Comparison of ENCODE assay signal across 1 cellular context in the genomic region with DNA sequence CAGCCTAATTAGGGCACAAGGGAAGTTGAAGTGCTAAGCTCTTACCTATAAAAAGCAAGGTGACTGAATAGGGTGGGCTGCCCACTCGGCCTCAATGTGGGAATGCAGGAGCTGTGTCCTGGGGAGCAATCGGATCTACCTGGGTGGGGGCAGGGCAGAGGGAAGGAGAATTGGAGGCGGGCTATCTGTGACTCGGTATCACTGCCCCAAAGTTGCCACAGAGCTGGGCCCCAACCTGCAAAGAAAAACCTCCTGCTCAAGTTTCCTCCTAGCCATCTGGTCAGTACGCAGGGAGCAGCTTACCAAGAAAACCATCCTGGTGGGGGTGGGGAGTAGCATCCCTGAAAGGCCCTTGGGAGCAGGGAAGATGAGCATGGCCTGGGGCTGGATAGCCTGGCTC.
TF ChIP-seq lines count a peak whose summit lies in the region.

No MANE protein-coding gene starts in this region.

TF ChIP-seq in WTC11, 78 proteins besides CTCF, POLR2A, EP300 and RAD21 (continued from another document):
- TF ChIP-seq, protein P1, sequence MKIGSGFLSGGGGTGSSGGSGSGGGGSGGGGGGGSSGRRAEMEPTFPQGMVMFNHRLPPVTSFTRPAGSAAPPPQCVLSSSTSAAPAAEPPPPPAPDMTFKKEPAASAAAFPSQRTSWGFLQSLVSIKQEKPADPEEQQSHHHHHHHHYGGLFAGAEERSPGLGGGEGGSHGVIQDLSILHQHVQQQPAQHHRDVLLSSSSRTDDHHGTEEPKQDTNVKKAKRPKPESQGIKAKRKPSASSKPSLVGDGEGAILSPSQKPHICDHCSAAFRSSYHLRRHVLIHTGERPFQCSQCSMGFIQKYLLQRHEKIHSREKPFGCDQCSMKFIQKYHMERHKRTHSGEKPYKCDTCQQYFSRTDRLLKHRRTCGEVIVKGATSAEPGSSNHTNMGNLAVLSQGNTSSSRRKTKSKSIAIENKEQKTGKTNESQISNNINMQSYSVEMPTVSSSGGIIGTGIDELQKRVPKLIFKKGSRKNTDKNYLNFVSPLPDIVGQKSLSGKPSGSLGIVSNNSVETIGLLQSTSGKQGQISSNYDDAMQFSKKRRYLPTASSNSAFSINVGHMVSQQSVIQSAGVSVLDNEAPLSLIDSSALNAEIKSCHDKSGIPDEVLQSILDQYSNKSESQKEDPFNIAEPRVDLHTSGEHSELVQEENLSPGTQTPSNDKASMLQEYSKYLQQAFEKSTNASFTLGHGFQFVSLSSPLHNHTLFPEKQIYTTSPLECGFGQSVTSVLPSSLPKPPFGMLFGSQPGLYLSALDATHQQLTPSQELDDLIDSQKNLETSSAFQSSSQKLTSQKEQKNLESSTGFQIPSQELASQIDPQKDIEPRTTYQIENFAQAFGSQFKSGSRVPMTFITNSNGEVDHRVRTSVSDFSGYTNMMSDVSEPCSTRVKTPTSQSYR (CRISPR knock-in tag; IDR thresholded peaks at IDR 0.05), result no peak
